1 cellular context compared by ENCODE assay signal in the genomic region with DNA sequence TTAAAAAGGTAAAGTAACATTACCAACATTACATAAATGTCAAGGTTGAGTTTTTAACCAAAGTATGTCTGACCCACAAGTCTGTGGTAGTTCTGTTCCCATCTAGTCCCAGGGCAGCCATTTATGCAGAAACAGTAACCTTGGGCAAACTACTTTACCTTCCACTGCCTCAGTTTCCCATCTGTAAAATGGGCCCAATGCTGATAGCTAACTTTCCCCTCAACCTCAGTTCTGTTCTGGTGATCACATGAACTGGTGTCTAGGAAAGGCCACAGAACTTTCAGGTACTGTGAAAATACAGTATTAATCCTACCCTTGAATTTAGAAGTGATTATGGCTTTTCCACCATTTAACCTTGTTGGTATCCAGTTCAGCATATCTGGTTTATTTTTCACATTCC.
TF ChIP-seq lines count a peak whose summit lies in the region.

No MANE protein-coding gene starts in this region.

TF ChIP-seq in K562, 482 proteins besides CTCF, POLR2A, EP300 and RAD21 (continued from another document):
- no peak for TF ChIP-seq ZNF121 (CRISPR knock-in tag; conservative IDR thresholded peaks at IDR 0.05)
- TF ChIP-seq KDM1A (IDR thresholded peaks at IDR 0.05), result peak; percentile 24 to 65; a peak in 2 of 4 replicates
- peak; percentile 78 for TF ChIP-seq BCOR (IDR thresholded peaks at IDR 0.05)
- no peak for TF ChIP-seq TAF9B (IDR thresholded peaks at IDR 0.05; ENCODE audit: partially characterized antibody)
- peak; percentile 30 for TF ChIP-seq CHD4 (IDR thresholded peaks at IDR 0.05; ENCODE audit: insufficient read depth, insufficient replicate concordance, low read depth, low read length, poor library complexity, severe bottlenecking)
- TF ChIP-seq, protein P1, sequence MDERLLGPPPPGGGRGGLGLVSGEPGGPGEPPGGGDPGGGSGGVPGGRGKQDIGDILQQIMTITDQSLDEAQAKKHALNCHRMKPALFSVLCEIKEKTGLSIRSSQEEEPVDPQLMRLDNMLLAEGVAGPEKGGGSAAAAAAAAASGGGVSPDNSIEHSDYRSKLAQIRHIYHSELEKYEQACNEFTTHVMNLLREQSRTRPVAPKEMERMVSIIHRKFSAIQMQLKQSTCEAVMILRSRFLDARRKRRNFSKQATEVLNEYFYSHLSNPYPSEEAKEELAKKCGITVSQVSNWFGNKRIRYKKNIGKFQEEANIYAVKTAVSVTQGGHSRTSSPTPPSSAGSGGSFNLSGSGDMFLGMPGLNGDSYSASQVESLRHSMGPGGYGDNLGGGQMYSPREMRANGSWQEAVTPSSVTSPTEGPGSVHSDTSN (CRISPR knock-in tag; IDR thresholded peaks at IDR 0.05; ENCODE audit: low read depth), result no peak
- TF ChIP-seq, protein P1 (tag; conservative IDR thresholded peaks at IDR 0.05; ENCODE audit: low read depth), result no peak
- TF ChIP-seq ZNF23 (CRISPR knock-in tag; IDR thresholded peaks at IDR 0.05), result no peak
- TF ChIP-seq CBFB (CRISPR knock-in tag; IDR thresholded peaks at IDR 0.05), result no peak
- peak; percentile 85 for TF ChIP-seq RBM25 (IDR thresholded peaks at IDR 0.05; ENCODE audit: low read depth, low read length, severe bottlenecking)
- TF ChIP-seq ADNP (tag; IDR thresholded peaks at IDR 0.05), result peak; percentile 53; the same call in 1 of the 2 replicates
TF ChIP-seq in K562: peak in this region for 5.
